ENCODE assay signal across 2 cellular contexts in genomic region chr1:55962472-55962871, GRCh38.
A peak's percentile ranks its signal among the peaks of the same experiment; 100 is the strongest.
TF ChIP-seq lines count a peak whose summit lies in the region.

No MANE protein-coding gene starts in this region.

TF ChIP-seq in GM12891, 5 proteins besides CTCF, POLR2A, EP300 and RAD21:
- TF ChIP-seq PAX5 (IDR thresholded peaks at IDR 0.05; ENCODE audit: insufficient read depth, low read length, severe bottlenecking): no peak
- peak; percentile 66 for TF ChIP-seq SPI1 (IDR thresholded peaks at IDR 0.05; ENCODE audit: low read depth, low read length)

TF ChIP-seq in H1, 55 proteins besides CTCF, POLR2A, EP300 and RAD21:
- TF ChIP-seq RNF2 (IDR thresholded peaks at IDR 0.05; ENCODE audit: borderline replicate concordance, low read depth, low read length, missing control alignments, poor library complexity, severe bottlenecking): no peak
- peak; percentile 52; the same call in 1 of the 2 replicates for TF ChIP-seq SRF (IDR thresholded peaks at IDR 0.05; ENCODE audit: low read depth, low read length)
- no peak for TF ChIP-seq POU5F1 (IDR thresholded peaks at IDR 0.05; ENCODE audit: low read depth, low read length)
- TF ChIP-seq RFX5 (IDR thresholded peaks at IDR 0.05; ENCODE audit: borderline replicate concordance, low read depth, low read length): no peak
- TF ChIP-seq KDM5A (IDR thresholded peaks at IDR 0.05; ENCODE audit: low read length): no peak
- no peak for TF ChIP-seq ATF2 (IDR thresholded peaks at IDR 0.05; ENCODE audit: low read length)
